ENCODE assay signal across 22 cellular contexts in genomic region chr12:65955418-65955817, GRCh38.
DNase-seq lines count a peak whose midpoint lies in the region; ATAC-seq, FAIRE-seq and TF ChIP-seq lines count a peak whose summit lies in the region.
"Had no signal": no experiment of that assay in that cellular context is flagged by ENCODE, and none has a peak within 500 bp of the region (broad histone marks: within the 10 kb centered on the region; RNA-seq: fewer than 3 reads in every experiment).

No MANE protein-coding gene starts in this region.

- H3K4me1 Mint-ChIP-seq in nephron progenitor cell (peaks cover 61% of the 10 kb centered on the region), T-cell (peaks cover 0 to 5% (median 2%) of the 10 kb centered on the region in 3 donors)
- H3K4me1 Mint-ChIP-seq: activated CD4-positive, alpha-beta T cell treated with anti-CD3 and anti-CD28 coated beads, Interleukin-2, amount 10 ng/mL, durations not matched to agents 7 days and 5 days had no signal

- H3K9me1 ChIP-seq in endothelial cell of umbilical vein (replicated peaks; ENCODE audit: control insufficient read depth, extremely low read depth, insufficient read depth, low read length), result no peaks in the 10 kb centered on the region

- H3K4me3 Mint-ChIP-seq in nephron progenitor cell (no peak overlapping the region), T-cell (no peak overlapping the region)
- H3K4me3 Mint-ChIP-seq: activated CD4-positive, alpha-beta T cell treated with anti-CD3 and anti-CD28 coated beads, Interleukin-2, amount 10 ng/mL, durations not matched to agents 7 days and 5 days; CD14-positive monocyte had no signal

- H3K4me2 ChIP-seq in endothelial cell of umbilical vein (ENCODE audit: insufficient read depth, low read length), result no peak overlapping the region
- H3K4me2 ChIP-seq: KMS-11 had no signal

- no peak for ATAC-seq in T-cell (replicated peaks in 1 of 4)
- ATAC-seq in HG02642 (IDR thresholded peaks at IDR 0.05; ENCODE audit: poor library complexity, unreplicated experiment), result no peak
- ATAC-seq: lower lobe of right lung had no signal

- H3K27me3 Mint-ChIP-seq in nephron progenitor cell (ENCODE audit: low read depth, poor library complexity), result no peaks in the 10 kb centered on the region
- peaks cover 4% of the 10 kb centered on the region in 2 donors for H3K27me3 Mint-ChIP-seq in T-cell
- H3K27me3 Mint-ChIP-seq: activated CD4-positive, alpha-beta T cell treated with anti-CD3 and anti-CD28 coated beads, Interleukin-2, amount 10 ng/mL, durations not matched to agents 7 days and 5 days had no signal

- DNase-seq in ELF-1 (ENCODE audit: low read depth, low spot score) (peak; percentile 26), NCI-H1105 (lab: John Stamatoyannopoulos, UW) (peak; percentile 17), endothelial cell of umbilical vein (ENCODE audit: low read depth, low spot score) (no peak), nephron progenitor cell (no peak), erythroblast (lab: John Stamatoyannopoulos, UW) (no peak), T-cell (no peak), 8988T (no peak)
- DNase-seq: activated CD4-positive, alpha-beta T cell treated with anti-CD3 and anti-CD28 coated beads, Interleukin-2, amount 10 ng/mL, durations not matched to agents 7 days and 5 days; DMS 273 treated with DMSO at 0.1 percent for 48 hours; hypothalamus; kidney; lower lobe of right lung; NCI-H2081 treated with DMSO at 0.1 percent for 48 hours; NCI-H510A treated with DMSO at 0.1 percent for 48 hours; ovary; SHP77 had no signal

- no peak overlapping the region for H2AFZ ChIP-seq in endothelial cell of umbilical vein (ENCODE audit: low read depth, low read length)

- no peaks in the 10 kb centered on the region for H4K20me1 ChIP-seq in endothelial cell of umbilical vein (replicated peaks; ENCODE audit: control insufficient read depth, extremely low read depth, insufficient read depth, low read length)

- dilution Hi-C loops in endothelial cell of umbilical vein (cut with MboI; ENCODE audit: extremely low pct_ligation_motif_present, low sequenced_read_pairs), result no loop called here

- H3K36me3 ChIP-seq in endothelial cell of umbilical vein (ENCODE audit: control insufficient read depth in 2 of 2, extremely low read depth in 1 of 2, insufficient read depth in 2 of 2, low read length in 2 of 2), result no peaks in the 10 kb centered on the region
- H3K36me3 ChIP-seq: lower lobe of right lung, ovary, vagina had no signal

- TF ChIP-seq CTCF in endothelial cell of umbilical vein (IDR thresholded peaks at IDR 0.05; ENCODE audit: extremely low read depth in 1 of 2, insufficient read depth in 1 of 2, low read depth in 1 of 2, low read length in 2 of 2), result no peak
- no peak for TF ChIP-seq CTCF in nephron progenitor cell (IDR thresholded peaks at IDR 0.05)

- peak overlapping the region; percentile 8 for H3K27ac ChIP-seq in endothelial cell of umbilical vein (ENCODE audit: insufficient read depth, low read depth, low read length)
- H3K27ac ChIP-seq: KMS-11, lower lobe of right lung, ovary, vagina had no signal

- peaks cover 4% of the 10 kb centered on the region for H3K9me3 Mint-ChIP-seq in nephron progenitor cell
- no peaks in the 10 kb centered on the region for H3K9me3 Mint-ChIP-seq in T-cell
- H3K9me3 Mint-ChIP-seq: activated CD4-positive, alpha-beta T cell treated with anti-CD3 and anti-CD28 coated beads, Interleukin-2, amount 10 ng/mL, durations not matched to agents 7 days and 5 days; activated T-helper 2 cell treated with anti-CD3 and anti-CD28 coated beads, Interferon-gamma antibody, Interleukin-2, Interleukin-4, amounts not matched to agents 10 μg/mL and 5 μg/mL and 100 μg/mL, durations not matched to agents 14 hours and 24 hours and 36 hours had no signal

- TF ChIP-seq POLR2A in endothelial cell of umbilical vein (IDR thresholded peaks at IDR 0.05; ENCODE audit: low read depth, low read length) (no peak), erythroblast (IDR thresholded peaks at IDR 0.05; ENCODE audit: low read length) (no peak)

- no peak overlapping the region for H3K4me3 ChIP-seq in endothelial cell of umbilical vein (replicated peaks in 1 of 3; ENCODE audit: insufficient read depth in 1 of 3, low read depth in 1 of 3, low read length in 3 of 3)
- H3K4me3 ChIP-seq: lower lobe of right lung, ovary, vagina had no signal

- H3K36me3 Mint-ChIP-seq in nephron progenitor cell (ENCODE audit: low read depth) (peaks cover 87% of the 10 kb centered on the region), T-cell (no peaks in the 10 kb centered on the region)
- H3K36me3 Mint-ChIP-seq: CD14-positive monocyte had no signal

- H3K79me2 ChIP-seq in endothelial cell of umbilical vein (ENCODE audit: control insufficient read depth, insufficient read depth, low read length), result peaks cover 52% of the 10 kb centered on the region

- no TSS peak for BruUV-seq in endothelial cell of umbilical vein (replicated peaks; lab: Mats Ljungman, UMichigan)

- H3K27ac Mint-ChIP-seq in nephron progenitor cell (peak overlapping the region; percentile 84), T-cell (no peak overlapping the region)
- H3K27ac Mint-ChIP-seq: activated CD4-positive, alpha-beta T cell treated with anti-CD3 and anti-CD28 coated beads, Interleukin-2, amount 10 ng/mL, durations not matched to agents 7 days and 5 days; activated T-helper 2 cell treated with anti-CD3 and anti-CD28 coated beads, Interferon-gamma antibody, Interleukin-2, Interleukin-4, amounts not matched to agents 10 μg/mL and 5 μg/mL and 100 μg/mL, durations not matched to agents 14 hours and 24 hours and 36 hours; CD14-positive monocyte had no signal

- no peak overlapping the region for H3K9ac ChIP-seq in endothelial cell of umbilical vein (replicated peaks; ENCODE audit: extremely low read depth, insufficient read depth, low read length)
- H3K9ac ChIP-seq: KMS-11 had no signal

- peaks cover 42% of the 10 kb centered on the region for H3K4me1 ChIP-seq in endothelial cell of umbilical vein (ENCODE audit: control insufficient read depth, extremely low read depth, insufficient read depth, low read length)
- H3K4me1 ChIP-seq: lower lobe of right lung had no signal

- POLR2A ChIA-PET in endothelial cell of umbilical vein (lab: Charles Lee) (no interaction called here), T-cell (lab: Charles Lee) (no interaction called here)

- H3K9me3 ChIP-seq in endothelial cell of umbilical vein (replicated peaks; ENCODE audit: control insufficient read depth, insufficient read depth, low read length), result no peaks in the 10 kb centered on the region
- H3K9me3 ChIP-seq: lower lobe of right lung, ovary, vagina had no signal

- H3K27me3 ChIP-seq in endothelial cell of umbilical vein (ENCODE audit: control insufficient read depth in 2 of 2, insufficient read depth in 2 of 2, low read length in 2 of 2), result no peaks in the 10 kb centered on the region
- H3K27me3 ChIP-seq: ovary, vagina had no signal

- CTCF ChIA-PET in endothelial cell of umbilical vein (lab: Charles Lee) (interaction anchor here (0.8 to 1.7 kb wide), 4 partner anchors 9 to 649 kb away, joined by 3 to 6 read pairs (median 4); no protein-coding TSS in a partner anchor), T-cell (lab: Charles Lee) (no interaction called here)

- intact Hi-C loops in endothelial cell of umbilical vein (cut with micrococcal nuclease), result no loop called here

- no peak for FAIRE-seq in endothelial cell of umbilical vein (lab: Jason Lieb, UNC)
- FAIRE-seq: colon, kidney had no signal

TF ChIP-seq in endothelial cell of umbilical vein, 7 proteins besides CTCF, POLR2A, EP300 and RAD21:
- TF ChIP-seq MYC (IDR thresholded peaks at IDR 0.05; ENCODE audit: low read depth, low read length), result no peak
- no peak for TF ChIP-seq POLR2AphosphoS5 (IDR thresholded peaks at IDR 0.05; ENCODE audit: insufficient read depth, low read depth, low read length)

Comparison
In these comparisons a context has a peak if more than half of its experiments do, and no peak if none do; other contexts are left out.
1. DNase-seq: peak in ELF-1 (single experiment) and NCI-H1105 (single experiment); none in endothelial cell of umbilical vein (single experiment), nephron progenitor cell (single experiment), erythroblast (0 of 2), T-cell (0 of 34) and 8988T (single experiment).